ENCODE assay signal across 22 cellular contexts in the genomic region with DNA sequence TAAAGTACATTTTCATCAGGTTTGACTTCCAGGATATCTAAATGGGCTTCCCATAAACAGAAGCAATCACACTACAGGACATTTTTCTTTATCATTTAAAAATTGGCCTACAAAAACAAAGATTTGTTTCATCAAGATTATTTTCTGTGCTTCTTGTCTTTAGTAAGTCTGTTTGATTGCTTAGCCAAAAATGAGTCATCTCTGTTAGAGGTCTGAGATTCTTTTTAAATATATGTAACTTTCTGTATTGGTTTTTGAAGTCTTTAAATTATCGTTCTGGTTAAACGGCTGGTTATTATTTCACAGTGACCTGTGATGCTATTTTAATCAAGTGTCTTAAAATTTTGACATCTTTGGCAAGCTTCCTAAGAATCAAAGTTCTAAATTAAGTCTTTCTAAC.
"Had no signal": no experiment of that assay in that cellular context is flagged by ENCODE, and none has a peak within 500 bp of the region (broad histone marks: within the 10 kb centered on the region; RNA-seq: fewer than 3 reads in every experiment).

No MANE protein-coding gene starts in this region.

- ATAC-seq: activated CD8-positive, alpha-beta T cell treated with anti-CD3 and anti-CD28 coated beads for 36 hours; activated T-cell treated with anti-CD3 and anti-CD28 coated beads, Interleukin-2, amount 50 U/mL, for 72 hours; heart left ventricle; left lobe of liver; mucosa of descending colon; natural killer cell; sciatic nerve had no signal

- H3K9me3 ChIP-seq: prostate gland had no signal

- H3K4me1 ChIP-seq: heart left ventricle, prostate gland had no signal

- H3K27ac ChIP-seq: heart left ventricle, prostate gland had no signal

- H3K36me3 ChIP-seq: heart left ventricle, prostate gland had no signal

- DNase-seq: activated CD4-positive, alpha-beta T cell treated with anti-CD3 and anti-CD28 coated beads for 1 hour; activated CD8-positive, alpha-beta memory T cell treated with anti-CD3 and anti-CD28 coated beads, Interleukin-2, amount 50 U/mL, for 4 hours; activated CD8-positive, alpha-beta T cell treated with anti-CD3 and anti-CD28 coated beads for 36 hours; activated gamma-delta T cell treated with Interleukin-2 at 50 U/mL for 16 hours; activated naive CD8-positive, alpha-beta T cell treated with anti-CD3 and anti-CD28 coated beads for 36 hours; activated T-cell treated with anti-CD3 and anti-CD28 coated beads, Interleukin-2, amount 50 U/mL, for 72 hours; anterior cingulate cortex; effector memory CD4-positive, alpha-beta T cell; erythroblast; heart left ventricle; islet precursor cell; mammary epithelial cell; mucosa of descending colon; natural killer cell; nucleus accumbens; stimulated activated naive CD4-positive, alpha-beta T cell; substantia nigra; SW 1271; trophoblast cell had no signal

- H3K4me3 ChIP-seq: heart left ventricle, mucosa of descending colon, prostate gland had no signal

- H3K27me3 ChIP-seq: heart left ventricle had no signal
